Comparison of ENCODE assay signal across 1 cellular context in the genomic region with DNA sequence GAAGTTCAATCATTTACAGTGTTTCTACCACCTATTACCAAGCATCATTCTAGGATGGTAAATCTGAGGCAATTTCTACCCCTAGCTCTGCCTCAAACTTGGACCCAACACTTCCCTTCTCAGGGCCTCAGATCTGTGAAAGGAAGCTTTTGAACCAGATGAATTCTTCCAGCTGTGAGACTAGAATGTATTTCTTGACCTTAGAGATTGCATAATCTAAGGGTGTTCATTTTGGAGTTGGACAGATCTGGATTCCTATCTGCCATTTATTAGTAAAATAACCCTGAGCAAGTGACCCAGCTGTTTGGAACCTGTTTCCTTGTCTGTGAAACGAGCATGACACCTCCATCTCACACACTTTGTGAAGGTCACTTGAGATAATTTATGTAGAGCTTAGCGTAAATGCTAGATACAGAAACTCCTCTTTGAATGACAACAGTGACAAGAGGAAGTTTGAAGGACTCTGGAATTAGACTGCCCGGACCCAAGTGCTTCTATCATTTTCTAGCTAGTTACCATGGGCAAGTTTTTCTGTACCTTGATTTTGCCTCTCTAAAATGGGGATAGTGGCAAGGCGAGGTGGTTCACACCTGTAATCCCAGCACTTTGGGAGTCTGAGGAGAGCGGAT.
TF ChIP-seq lines count a peak whose summit lies in the region.

No MANE protein-coding gene starts in this region.

TF ChIP-seq in endothelial cell of umbilical vein, 7 proteins besides CTCF, POLR2A, EP300 and RAD21:
- TF ChIP-seq GATA2 (IDR thresholded peaks at IDR 0.05; ENCODE audit: insufficient read depth, insufficient read length, low read depth, low read length), result no peak
- TF ChIP-seq EZH2 (IDR thresholded peaks at IDR 0.05; ENCODE audit: borderline replicate concordance, low read depth, low read length, severe bottlenecking), result no peak
- no peak for TF ChIP-seq JUN (IDR thresholded peaks at IDR 0.05; ENCODE audit: borderline replicate concordance, insufficient read depth, insufficient read length, low read depth)
- no peak for TF ChIP-seq POLR2AphosphoS5 (IDR thresholded peaks at IDR 0.05; ENCODE audit: insufficient read depth, low read depth, low read length)
- no peak for TF ChIP-seq MYC (IDR thresholded peaks at IDR 0.05; ENCODE audit: low read depth, low read length)
- TF ChIP-seq FOS (IDR thresholded peaks at IDR 0.05; ENCODE audit: borderline replicate concordance, insufficient read depth, low read length), result no peak
- TF ChIP-seq MAX (IDR thresholded peaks at IDR 0.05; ENCODE audit: insufficient read depth, insufficient read length), result no peak
